ENCODE assay signal across 14 cellular contexts in genomic region chr7:158779061-158779992, GRCh38. TPM values are rescaled to one million over a fixed set of nuclear protein-coding genes. Genes with fewer than 3 reads are reported as not detected.
DNase-seq lines count a peak whose midpoint lies in the region; ATAC-seq and TF ChIP-seq lines count a peak whose summit lies in the region.
"Had no signal": no experiment of that assay in that cellular context is flagged by ENCODE, and none has a peak within 500 bp of the region (broad histone marks: within the 10 kb centered on the region; RNA-seq: fewer than 3 reads in every experiment).

No MANE protein-coding gene starts in this region.

- intact Hi-C loops in esophagus muscularis mucosa (cut with DNase I), result loop anchor here (5.0 kb wide), 1 partner anchor 37 kb away; no protein-coding TSS in a partner anchor
- intact Hi-C loops in gastrocnemius medialis (cut with DNase I; ENCODE audit: low total_unique reads), result no loop called here

- peak; percentile 7 for DNase-seq in NCI-H2029 treated with DMSO at 0.1 percent for 48 hours (lab: John Stamatoyannopoulos, UW)
- DNase-seq in NCI-H2029 (lab: John Stamatoyannopoulos, UW), result no peak
- peak; percentile 25 for DNase-seq in M059J (ENCODE audit: low read depth)
- DNase-seq in esophagus muscularis mucosa (ENCODE audit: extremely low spot score), result no peak
- DNase-seq in gastrocnemius medialis, result no peak
- no peak for DNase-seq in SW 1271 (lab: John Stamatoyannopoulos, UW)
- no peak for DNase-seq in SK-N-DZ (ENCODE audit: low spot score)
- DNase-seq: amygdala; effector memory CD4-positive, alpha-beta T cell; NCI-H146; stimulated activated CD4-positive, alpha-beta T cell treated with anti-CD3 and anti-CD28 coated beads, Interleukin-4, amount 100 ng/mL, for 4 hours had no signal

- in situ Hi-C loops in gastrocnemius medialis (cut with MboI; ENCODE audit: low sequenced_read_pairs in 4 of 4), result no loop called here

- 46% methylated on average over 6 of the region's 6 CpGs for WGBS in esophagus muscularis mucosa

- no peak overlapping the region for H3K4me3 ChIP-seq in esophagus muscularis mucosa
- no peak overlapping the region for H3K4me3 ChIP-seq in gastrocnemius medialis
- H3K4me3 ChIP-seq: GM23248, SK-N-MC had no signal

- H3K27ac ChIP-seq in esophagus muscularis mucosa (replicated peaks in 1 of 4) (peak overlapping the region; percentile 80 to 89 (median 86)), gastrocnemius medialis (peak overlapping the region; percentile 1 to 55 (median 26))
- H3K27ac ChIP-seq: GM23248, SK-N-MC had no signal

- no peak for ATAC-seq in gastrocnemius medialis
- no peak for ATAC-seq in GM19328 (IDR thresholded peaks at IDR 0.05; ENCODE audit: unreplicated experiment)

- peaks cover 48 to 69% (median 57%) of the 10 kb centered on the region in 4 donors for H3K4me1 ChIP-seq in esophagus muscularis mucosa
- peaks cover 27 to 29% of the 10 kb centered on the region in 2 donors for H3K4me1 ChIP-seq in gastrocnemius medialis

- no peak for TF ChIP-seq EP300 in esophagus muscularis mucosa (IDR thresholded peaks at IDR 0.05)

- H3K9me3 ChIP-seq in esophagus muscularis mucosa (no peaks in the 10 kb centered on the region), gastrocnemius medialis (no peaks in the 10 kb centered on the region)

- TF ChIP-seq POLR2A in esophagus muscularis mucosa (IDR thresholded peaks at IDR 0.05; ENCODE audit: low read depth), result no peak
- TF ChIP-seq POLR2A in gastrocnemius medialis (IDR thresholded peaks at IDR 0.05), result no peak

- H3K27me3 ChIP-seq in esophagus muscularis mucosa, result no peaks in the 10 kb centered on the region
- no peaks in the 10 kb centered on the region for H3K27me3 ChIP-seq in gastrocnemius medialis

- TF ChIP-seq CTCF in esophagus muscularis mucosa (IDR thresholded peaks at IDR 0.05) (no peak), gastrocnemius medialis (IDR thresholded peaks at IDR 0.05 in 4 of 5, conservative IDR thresholded peaks at IDR 0.05 in 1 of 5) (no peak)

- H3K36me3 ChIP-seq in esophagus muscularis mucosa, result peaks cover 23 to 63% (median 35%) of the 10 kb centered on the region in 4 donors
- peaks cover 0 to 29% of the 10 kb centered on the region in 2 donors for H3K36me3 ChIP-seq in gastrocnemius medialis

RNA-seq across cellular contexts. Expression of gene ESYT2, which starts 50.0 kb away (rescaled TPM):
- 36.5 and 69.8 TPM in 2 replicates for total RNA-seq in M059J (2014; rRNA removed; shearing (Covaris generic))
- 100 to 1,000 TPM; 166 to 235 (median 202) TPM for total RNA-seq in esophagus muscularis mucosa
- total RNA-seq in gastrocnemius medialis, result 100 to 1,000 TPM in 1 of 4 donors, 10 to 100 TPM in 3; 67.5 to 106 (median 74.7) TPM
- 33.9 and 42.8 TPM in 2 replicates for polyA plus RNA-seq in SK-N-DZ (2014; cell fraction: cytosol; rRNA removed)
- polyA plus RNA-seq in SK-N-DZ (2014; cell fraction: nucleus; rRNA removed), result 19.8 and 21.4 TPM in 2 replicates

Comparison
In these comparisons a context has a peak if more than half of its experiments do, and no peak if none do; other contexts are left out.
1. DNase-seq: peak in NCI-H2029 treated with DMSO at 0.1 percent for 48 hours (single experiment) and M059J (single experiment); none in NCI-H2029 (single experiment), esophagus muscularis mucosa (single experiment), gastrocnemius medialis (0 of 2), SW 1271 (0 of 2) and SK-N-DZ (single experiment).